In genomic region chr1:227006397-227006796, GRCh38 we compare ENCODE assay signal across 27 cellular contexts.
DNase-seq lines count a peak whose midpoint lies in the region; ATAC-seq and TF ChIP-seq lines count a peak whose summit lies in the region.
"Had no signal": no experiment of that assay in that cellular context is flagged by ENCODE, and none has a peak within 500 bp of the region (broad histone marks: within the 10 kb centered on the region; RNA-seq: fewer than 3 reads in every experiment).

No MANE protein-coding gene starts in this region.

- H3K27ac Mint-ChIP-seq in activated CD4-positive, alpha-beta T cell treated with anti-CD3 and anti-CD28 coated beads for 36 hours, result no peak overlapping the region
- no peak overlapping the region for H3K27ac Mint-ChIP-seq in stimulated activated effector memory CD8-positive, alpha-beta T cell treated with anti-CD3 and anti-CD28 coated beads, Interleukin-12 subunit alpha, Interleukin-12 subunit beta, amount 100 ng/mL, for 72 hours
- H3K27ac Mint-ChIP-seq: activated CD4-positive, alpha-beta T cell treated with anti-CD3 and anti-CD28 coated beads, Interleukin-2, amount 10 ng/mL, durations not matched to agents 7 days and 5 days; activated naive CD8-positive, alpha-beta T cell treated with anti-CD3 and anti-CD28 coated beads, Interleukin-2, amount 10 ng/mL, durations not matched to agents 7 days and 5 days; CD4-positive, alpha-beta T cell; T-helper 2 cell treated with Interferon-gamma antibody and Interleukin-4, amounts not matched to agents 5 μg/mL and 100 μg/mL, for 36 hours had no signal

- no peak for TF ChIP-seq CTCF in gastrocnemius medialis (IDR thresholded peaks at IDR 0.05 in 4 of 5, conservative IDR thresholded peaks at IDR 0.05 in 1 of 5)

- no peak for TF ChIP-seq POLR2A in gastrocnemius medialis (IDR thresholded peaks at IDR 0.05)

- H3K36me3 ChIP-seq in gastrocnemius medialis, result peaks cover 0 to 10% of the 10 kb centered on the region in 2 donors

- H3K4me3 Mint-ChIP-seq in activated CD4-positive, alpha-beta T cell treated with anti-CD3 and anti-CD28 coated beads for 36 hours, result no peak overlapping the region
- no peak overlapping the region for H3K4me3 Mint-ChIP-seq in stimulated activated effector memory CD8-positive, alpha-beta T cell treated with anti-CD3 and anti-CD28 coated beads, Interleukin-12 subunit alpha, Interleukin-12 subunit beta, amount 100 ng/mL, for 72 hours
- H3K4me3 Mint-ChIP-seq: activated CD4-positive, alpha-beta T cell treated with anti-CD3 and anti-CD28 coated beads, Interleukin-2, amount 10 ng/mL, durations not matched to agents 7 days and 5 days; activated naive CD8-positive, alpha-beta T cell treated with anti-CD3 and anti-CD28 coated beads, Interleukin-2, amount 10 ng/mL, durations not matched to agents 7 days and 5 days; CD4-positive, alpha-beta T cell; neural crest cell; T-helper 2 cell treated with Interferon-gamma antibody and Interleukin-4, amounts not matched to agents 5 μg/mL and 100 μg/mL, for 36 hours had no signal

- no peaks in the 10 kb centered on the region for H3K36me3 Mint-ChIP-seq in activated CD4-positive, alpha-beta T cell treated with anti-CD3 and anti-CD28 coated beads for 36 hours (ENCODE audit: low read depth)
- H3K36me3 Mint-ChIP-seq in stimulated activated effector memory CD8-positive, alpha-beta T cell treated with anti-CD3 and anti-CD28 coated beads, Interleukin-12 subunit alpha, Interleukin-12 subunit beta, amount 100 ng/mL, for 72 hours, result no peaks in the 10 kb centered on the region
- H3K36me3 Mint-ChIP-seq: activated naive CD8-positive, alpha-beta T cell treated with anti-CD3 and anti-CD28 coated beads, Interleukin-2, amount 10 ng/mL, durations not matched to agents 7 days and 5 days had no signal

- CTCF ChIA-PET in activated CD4-positive, alpha-beta T cell treated with anti-CD3 and anti-CD28 coated beads for 36 hours (lab: Charles Lee), result no interaction called here

- POLR2A ChIA-PET in activated CD4-positive, alpha-beta T cell treated with anti-CD3 and anti-CD28 coated beads for 36 hours (lab: Charles Lee), result no interaction called here

- H3K27me3 Mint-ChIP-seq in activated CD4-positive, alpha-beta T cell treated with anti-CD3 and anti-CD28 coated beads for 36 hours, result peaks cover 2% of the 10 kb centered on the region
- H3K27me3 Mint-ChIP-seq: activated CD4-positive, alpha-beta T cell treated with anti-CD3 and anti-CD28 coated beads, Interleukin-2, amount 10 ng/mL, durations not matched to agents 7 days and 5 days; CD4-positive, alpha-beta T cell had no signal

- H3K4me3 ChIP-seq in gastrocnemius medialis, result no peak overlapping the region
- H3K4me3 ChIP-seq: dorsolateral prefrontal cortex, GM23248, K562, lung, MG63, PC-9, sigmoid colon had no signal

- H3K27ac ChIP-seq in gastrocnemius medialis, result no peak overlapping the region
- H3K27ac ChIP-seq: dorsolateral prefrontal cortex, GM23248, parathyroid adenoma, PC-9, sigmoid colon had no signal

- H3K27me3 ChIP-seq in gastrocnemius medialis, result no peaks in the 10 kb centered on the region
- H3K27me3 ChIP-seq: dorsolateral prefrontal cortex, MG63, sigmoid colon had no signal

- no peaks in the 10 kb centered on the region for H3K4me1 Mint-ChIP-seq in activated CD4-positive, alpha-beta T cell treated with anti-CD3 and anti-CD28 coated beads for 36 hours
- H3K4me1 Mint-ChIP-seq in stimulated activated effector memory CD8-positive, alpha-beta T cell treated with anti-CD3 and anti-CD28 coated beads, Interleukin-12 subunit alpha, Interleukin-12 subunit beta, amount 100 ng/mL, for 72 hours, result no peaks in the 10 kb centered on the region
- H3K4me1 Mint-ChIP-seq: activated CD4-positive, alpha-beta T cell treated with anti-CD3 and anti-CD28 coated beads, Interleukin-2, amount 10 ng/mL, durations not matched to agents 7 days and 5 days; activated naive CD8-positive, alpha-beta T cell treated with anti-CD3 and anti-CD28 coated beads, Interleukin-2, amount 10 ng/mL, durations not matched to agents 7 days and 5 days; neural crest cell had no signal

- no peaks in the 10 kb centered on the region for H3K9me3 ChIP-seq in gastrocnemius medialis
- H3K9me3 ChIP-seq: MG63, sigmoid colon had no signal

- intact Hi-C loops in activated CD4-positive, alpha-beta T cell treated with anti-CD3 and anti-CD28 coated beads for 36 hours (cut with DNase I, micrococcal nuclease), result no loop called here
- intact Hi-C loops in gastrocnemius medialis (cut with DNase I; ENCODE audit: low total_unique reads), result no loop called here

- peaks cover 0 to 4% of the 10 kb centered on the region in 2 donors for H3K4me1 ChIP-seq in gastrocnemius medialis
- H3K4me1 ChIP-seq: parathyroid adenoma, sigmoid colon had no signal

- DNase-seq in activated CD4-positive, alpha-beta T cell treated with anti-CD3 and anti-CD28 coated beads for 36 hours, result peak; percentile 7
- DNase-seq in activated CD4-positive, alpha-beta T cell treated with anti-CD3 and anti-CD28 coated beads, Interleukin-2, amount 50 U/mL, for 48 hours, result no peak
- no peak for DNase-seq in stimulated activated effector memory CD8-positive, alpha-beta T cell treated with anti-CD3 and anti-CD28 coated beads, Interleukin-12 subunit alpha, Interleukin-12 subunit beta, amount 100 ng/mL, for 72 hours (ENCODE audit: low spot score in 2 of 2)
- no peak for DNase-seq in gastrocnemius medialis
- DNase-seq in activated effector memory CD4-positive, alpha-beta T cell treated with Interleukin-2 at 50 U/mL for 16 hours, result no peak
- DNase-seq: 8988T; activated CD4-positive, alpha-beta T cell treated with anti-CD3 and anti-CD28 coated beads, Interleukin-2, amount 10 ng/mL, durations not matched to agents 7 days and 5 days; activated naive CD8-positive, alpha-beta T cell treated with anti-CD3 and anti-CD28 coated beads, Interleukin-2, amount 10 ng/mL, durations not matched to agents 7 days and 5 days; CD4-positive, alpha-beta T cell; dorsolateral prefrontal cortex; GM23248; kidney glomerular epithelial cell; MG63; NK-92 treated with Interleukin-12 subunit alpha and Interleukin-12 subunit beta, amount 100 ng/mL, for 24 hours; PC-9; Right ventricle myocardium superior; sigmoid colon; stimulated activated CD4-positive, alpha-beta T cell treated with anti-CD3 and anti-CD28 coated beads, Interleukin-15, amount 100 ng/mL, for 24 hours; trophoblast cell had no signal

- H3K9me3 Mint-ChIP-seq in activated CD4-positive, alpha-beta T cell treated with anti-CD3 and anti-CD28 coated beads for 36 hours (ENCODE audit: low read depth), result no peaks in the 10 kb centered on the region
- no peaks in the 10 kb centered on the region for H3K9me3 Mint-ChIP-seq in stimulated activated effector memory CD8-positive, alpha-beta T cell treated with anti-CD3 and anti-CD28 coated beads, Interleukin-12 subunit alpha, Interleukin-12 subunit beta, amount 100 ng/mL, for 72 hours
- H3K9me3 Mint-ChIP-seq: activated CD4-positive, alpha-beta T cell treated with anti-CD3 and anti-CD28 coated beads, Interleukin-2, amount 10 ng/mL, durations not matched to agents 7 days and 5 days; activated naive CD8-positive, alpha-beta T cell treated with anti-CD3 and anti-CD28 coated beads, Interleukin-2, amount 10 ng/mL, durations not matched to agents 7 days and 5 days; CD4-positive, alpha-beta T cell; neural crest cell; T-helper 2 cell treated with Interferon-gamma antibody and Interleukin-4, amounts not matched to agents 5 μg/mL and 100 μg/mL, for 36 hours had no signal

- in situ Hi-C loops in gastrocnemius medialis (cut with MboI; ENCODE audit: low sequenced_read_pairs in 4 of 4), result no loop called here

- ATAC-seq in activated CD4-positive, alpha-beta T cell treated with anti-CD3 and anti-CD28 coated beads for 36 hours, result peak; percentile 51
- ATAC-seq in GM21576 (IDR thresholded peaks at IDR 0.05; ENCODE audit: unreplicated experiment), result peak; percentile 72
- peak; percentile 82 for ATAC-seq in HG03095 (IDR thresholded peaks at IDR 0.05; ENCODE audit: unreplicated experiment)
- peak; percentile 76 for ATAC-seq in stimulated activated effector memory CD8-positive, alpha-beta T cell treated with anti-CD3 and anti-CD28 coated beads, Interleukin-12 subunit alpha, Interleukin-12 subunit beta, amount 100 ng/mL, for 72 hours
- no peak for ATAC-seq in gastrocnemius medialis
- no peak for ATAC-seq in HG02973 (IDR thresholded peaks at IDR 0.05; ENCODE audit: unreplicated experiment)
- ATAC-seq: K562 had no signal

Comparison
In these comparisons a context has a peak if more than half of its experiments do, and no peak if none do; other contexts are left out.
1. ATAC-seq: peak in activated CD4-positive, alpha-beta T cell treated with anti-CD3 and anti-CD28 coated beads for 36 hours (single experiment), GM21576 (single experiment), HG03095 (single experiment) and stimulated activated effector memory CD8-positive, alpha-beta T cell treated with anti-CD3 and anti-CD28 coated beads, Interleukin-12 subunit alpha, Interleukin-12 subunit beta, amount 100 ng/mL, for 72 hours (single experiment); none in gastrocnemius medialis (0 of 2) and HG02973 (single experiment).